ENCODE assay signal across 8 cellular contexts in genomic region chr3:71031914-71032521, GRCh38.
A peak's percentile ranks its signal among the peaks of the same experiment; 100 is the strongest.
DNase-seq lines count a peak whose midpoint lies in the region; ATAC-seq and TF ChIP-seq lines count a peak whose summit lies in the region.

No MANE protein-coding gene starts in this region.

- H3K27me3 Mint-ChIP-seq in Caco-2 (ENCODE audit: insufficient read depth, unreplicated experiment), result no peaks in the 10 kb centered on the region
- H3K27me3 Mint-ChIP-seq in HFFc6 (ENCODE audit: insufficient read depth), result no peaks in the 10 kb centered on the region
- no peaks in the 10 kb centered on the region for H3K27me3 Mint-ChIP-seq in dendritic cell treated with granulocyte-macrophage colony-stimulating factor and Interleukin-4, amounts not matched to agents 40 ng/mL and 50 ng/mL, for 4 days
- peaks cover 1% of the 10 kb centered on the region for H3K27me3 Mint-ChIP-seq in activated T-helper 1 cell treated with anti-CD3 and anti-CD28 coated beads, Interleukin-12 subunit alpha, Interleukin-12 subunit beta, Interleukin-2, Interleukin-4 antibody, amounts not matched to agents 30 ng/mL and 10 ng/mL and 1 ng/mL, durations not matched to agents 14 hours and 24 hours and 36 hours (ENCODE audit: insufficient read depth)

- H4K20me1 ChIP-seq in osteoblast (ENCODE audit: insufficient read depth, low read length), result peaks cover 23% of the 10 kb centered on the region

- H3K36me3 Mint-ChIP-seq in Caco-2 (ENCODE audit: insufficient read depth, unreplicated experiment) (peaks cover 86% of the 10 kb centered on the region), HFFc6 (ENCODE audit: low read depth) (peaks cover 41% of the 10 kb centered on the region)
- peaks cover 40% of the 10 kb centered on the region for H3K36me3 Mint-ChIP-seq in dendritic cell treated with granulocyte-macrophage colony-stimulating factor and Interleukin-4, amounts not matched to agents 40 ng/mL and 50 ng/mL, for 4 days (ENCODE audit: low read depth)
- H3K36me3 Mint-ChIP-seq in activated T-helper 1 cell treated with anti-CD3 and anti-CD28 coated beads, Interleukin-12 subunit alpha, Interleukin-12 subunit beta, Interleukin-2, Interleukin-4 antibody, amounts not matched to agents 30 ng/mL and 10 ng/mL and 1 ng/mL, durations not matched to agents 14 hours and 24 hours and 36 hours (ENCODE audit: low read depth), result peaks cover 46% of the 10 kb centered on the region

- H3K27ac ChIP-seq in osteoblast (ENCODE audit: low read depth, low read length), result peak overlapping the region; percentile 38

- BruUV-seq in Caco-2 (replicated peaks; lab: Mats Ljungman, UMichigan), result no TSS peak

- H3K4me1 ChIP-seq in Caco-2 (peaks cover 4% of the 10 kb centered on the region; the same call in 1 of the 2 replicates), osteoblast (ENCODE audit: insufficient read depth, low read length) (peaks cover 29% of the 10 kb centered on the region)

- intact Hi-C loops in Caco-2 (cut with micrococcal nuclease; ENCODE audit: unreplicated experiment), result no loop called here
- intact Hi-C loops in dendritic cell treated with granulocyte-macrophage colony-stimulating factor and Interleukin-4, amounts not matched to agents 40 ng/mL and 50 ng/mL, for 4 days (cut with micrococcal nuclease), result no loop called here
- intact Hi-C loops in activated T-helper 1 cell treated with anti-CD3 and anti-CD28 coated beads, Interleukin-12 subunit alpha, Interleukin-12 subunit beta, Interleukin-2, Interleukin-4 antibody, amounts not matched to agents 30 ng/mL and 10 ng/mL and 1 ng/mL, durations not matched to agents 14 hours and 24 hours and 36 hours (cut with micrococcal nuclease), result no loop called here

- peaks cover 98% of the 10 kb centered on the region for H3K79me2 ChIP-seq in osteoblast (ENCODE audit: insufficient read depth, low read length)

- H3K27ac Mint-ChIP-seq in Caco-2 (ENCODE audit: unreplicated experiment), result peak overlapping the region; percentile 27
- peak overlapping the region; percentile 19 for H3K27ac Mint-ChIP-seq in HFFc6
- peak overlapping the region; percentile 65 for H3K27ac Mint-ChIP-seq in dendritic cell treated with granulocyte-macrophage colony-stimulating factor and Interleukin-4, amounts not matched to agents 40 ng/mL and 50 ng/mL, for 4 days
- H3K27ac Mint-ChIP-seq in activated T-helper 1 cell treated with anti-CD3 and anti-CD28 coated beads, Interleukin-12 subunit alpha, Interleukin-12 subunit beta, Interleukin-2, Interleukin-4 antibody, amounts not matched to agents 30 ng/mL and 10 ng/mL and 1 ng/mL, durations not matched to agents 14 hours and 24 hours and 36 hours, result no peak overlapping the region

- H3K9me3 Mint-ChIP-seq in Caco-2 (ENCODE audit: unreplicated experiment), result no peaks in the 10 kb centered on the region
- H3K9me3 Mint-ChIP-seq in HFFc6, result no peaks in the 10 kb centered on the region
- no peaks in the 10 kb centered on the region for H3K9me3 Mint-ChIP-seq in dendritic cell treated with granulocyte-macrophage colony-stimulating factor and Interleukin-4, amounts not matched to agents 40 ng/mL and 50 ng/mL, for 4 days
- no peaks in the 10 kb centered on the region for H3K9me3 Mint-ChIP-seq in activated T-helper 1 cell treated with anti-CD3 and anti-CD28 coated beads, Interleukin-12 subunit alpha, Interleukin-12 subunit beta, Interleukin-2, Interleukin-4 antibody, amounts not matched to agents 30 ng/mL and 10 ng/mL and 1 ng/mL, durations not matched to agents 14 hours and 24 hours and 36 hours

- CTCF ChIA-PET in Caco-2 (lab: Charles Lee), result no interaction called here

- H3K36me3 ChIP-seq in Caco-2 (ENCODE audit: control insufficient read depth, insufficient read depth, low read length) (0 out of 2 replicates have a peak, but pooled peaks cover 3% of the 10 kb centered on the region), osteoblast (ENCODE audit: insufficient read depth, low read length) (peaks cover 70% of the 10 kb centered on the region)

- H3K27me3 ChIP-seq in Caco-2 (replicated peaks; ENCODE audit: control insufficient read depth, insufficient read depth, low read length) (no peaks in the 10 kb centered on the region), osteoblast (ENCODE audit: insufficient read depth, low read length) (no peaks in the 10 kb centered on the region)

- H2AFZ ChIP-seq in osteoblast (ENCODE audit: low read length), result no peak overlapping the region

- no peak overlapping the region for H3K4me2 ChIP-seq in osteoblast (ENCODE audit: insufficient read depth, low read length)

- H3K9me3 ChIP-seq in Caco-2 (no peaks in the 10 kb centered on the region), osteoblast (ENCODE audit: low read depth, low read length) (no peaks in the 10 kb centered on the region)

- H3K4me3 ChIP-seq in Caco-2 (ENCODE audit: low read depth, low read length), result no peak overlapping the region
- H3K4me3 ChIP-seq in osteoblast (ENCODE audit: insufficient read depth, low read length), result no peak overlapping the region

- TF ChIP-seq CTCF in Caco-2 (IDR thresholded peaks at IDR 0.05; ENCODE audit: insufficient read depth in 1 of 2, low read depth in 1 of 2, low read length in 1 of 2, severe bottlenecking in 1 of 2, unreplicated experiment in 1 of 2) (no peak), HFFc6 (IDR thresholded peaks at IDR 0.05) (no peak), osteoblast (IDR thresholded peaks at IDR 0.05; ENCODE audit: extremely low read depth, low read depth, low read length) (no peak)

- peaks cover 5% of the 10 kb centered on the region for H3K4me1 Mint-ChIP-seq in Caco-2 (ENCODE audit: low read depth, unreplicated experiment)
- H3K4me1 Mint-ChIP-seq in HFFc6 (ENCODE audit: low read depth), result peaks cover 25% of the 10 kb centered on the region
- H3K4me1 Mint-ChIP-seq in dendritic cell treated with granulocyte-macrophage colony-stimulating factor and Interleukin-4, amounts not matched to agents 40 ng/mL and 50 ng/mL, for 4 days (ENCODE audit: low read depth), result peaks cover 52% of the 10 kb centered on the region
- H3K4me1 Mint-ChIP-seq in activated T-helper 1 cell treated with anti-CD3 and anti-CD28 coated beads, Interleukin-12 subunit alpha, Interleukin-12 subunit beta, Interleukin-2, Interleukin-4 antibody, amounts not matched to agents 30 ng/mL and 10 ng/mL and 1 ng/mL, durations not matched to agents 14 hours and 24 hours and 36 hours (ENCODE audit: low read depth), result peaks cover 33% of the 10 kb centered on the region

- DNase-seq in Caco-2, result no peak
- DNase-seq in HFFc6, result no peak
- DNase-seq in osteoblast (ENCODE audit: insufficient read length, low spot score, missing footprints), result no peak
- DNase-seq in activated T-helper 1 cell treated with anti-CD3 and anti-CD28 coated beads, Interleukin-12 subunit alpha, Interleukin-12 subunit beta, Interleukin-2, Interleukin-4 antibody, amounts not matched to agents 30 ng/mL and 10 ng/mL and 1 ng/mL, durations not matched to agents 14 hours and 24 hours and 36 hours (ENCODE audit: low spot score), result no peak
- DNase-seq in epidermal melanocyte (ENCODE audit: insufficient read length, low spot score), result no peak
- no peak for DNase-seq in CD1c-positive myeloid dendritic cell (ENCODE audit: extremely low spot score)

- no peak for ATAC-seq in HG03565 (IDR thresholded peaks at IDR 0.05; ENCODE audit: unreplicated experiment)

- POLR2A ChIA-PET in Caco-2 (lab: Charles Lee), result no interaction called here

- no peak overlapping the region for H3K4me3 Mint-ChIP-seq in Caco-2 (ENCODE audit: unreplicated experiment)
- H3K4me3 Mint-ChIP-seq in HFFc6, result no peak overlapping the region
- no peak overlapping the region for H3K4me3 Mint-ChIP-seq in dendritic cell treated with granulocyte-macrophage colony-stimulating factor and Interleukin-4, amounts not matched to agents 40 ng/mL and 50 ng/mL, for 4 days
- no peak overlapping the region for H3K4me3 Mint-ChIP-seq in activated T-helper 1 cell treated with anti-CD3 and anti-CD28 coated beads, Interleukin-12 subunit alpha, Interleukin-12 subunit beta, Interleukin-2, Interleukin-4 antibody, amounts not matched to agents 30 ng/mL and 10 ng/mL and 1 ng/mL, durations not matched to agents 14 hours and 24 hours and 36 hours
